ENCODE assay signal across 14 cellular contexts in genomic region chr1:202205523-202206190, GRCh38. TPM values are rescaled to one million over a fixed set of nuclear protein-coding genes. Genes with fewer than 3 reads are reported as not detected.
DNase-seq lines count a peak whose midpoint lies in the region; ATAC-seq and TF ChIP-seq lines count a peak whose summit lies in the region.
"Had no signal": no experiment of that assay in that cellular context is flagged by ENCODE, and none has a peak within 500 bp of the region (broad histone marks: within the 10 kb centered on the region; RNA-seq: fewer than 3 reads in every experiment).

No MANE protein-coding gene starts in this region.

- H3K4me3 ChIP-seq in DOHH2 (ENCODE audit: low read length) (no peak overlapping the region), MM.1S (ENCODE audit: low read length) (no peak overlapping the region)
- H3K4me3 ChIP-seq: right atrium auricular region had no signal

- H3K79me2 ChIP-seq in DOHH2 (ENCODE audit: control insufficient read depth, low read length) (no peaks in the 10 kb centered on the region), MM.1S (ENCODE audit: low read length) (no peaks in the 10 kb centered on the region)

- H3K27ac Mint-ChIP-seq in chondrocyte (ENCODE audit: unreplicated experiment) (no peak overlapping the region), neural crest cell (ENCODE audit: unreplicated experiment) (no peak overlapping the region)
- H3K27ac Mint-ChIP-seq: activated CD8-positive, alpha-beta memory T cell treated with anti-CD3 and anti-CD28 coated beads, Interleukin-2, amount 10 ng/mL, durations not matched to agents 7 days and 5 days; activated naive CD8-positive, alpha-beta T cell treated with anti-CD3 and anti-CD28 coated beads, Interleukin-2, amount 10 ng/mL, durations not matched to agents 7 days and 5 days had no signal

- H3K9me2 ChIP-seq in DOHH2 (replicated peaks; ENCODE audit: control insufficient read depth, low read length) (no peaks in the 10 kb centered on the region), MM.1S (replicated peaks; ENCODE audit: insufficient read depth, low read length) (no peaks in the 10 kb centered on the region)

- H4K20me1 ChIP-seq in DOHH2 (ENCODE audit: control insufficient read depth, insufficient read depth, low read depth, low read length) (no peaks in the 10 kb centered on the region), MM.1S (ENCODE audit: insufficient read depth, low read length) (no peaks in the 10 kb centered on the region)

- ATAC-seq in GM21786 (IDR thresholded peaks at IDR 0.05; ENCODE audit: unreplicated experiment), result no peak
- no peak for ATAC-seq in GM21576 (IDR thresholded peaks at IDR 0.05; ENCODE audit: unreplicated experiment)
- ATAC-seq: activated CD8-positive, alpha-beta memory T cell treated with anti-CD3 and anti-CD28 coated beads, Interleukin-2, amount 10 ng/mL, durations not matched to agents 7 days and 5 days had no signal

- H3K27me3 Mint-ChIP-seq in chondrocyte (ENCODE audit: low read depth) (no peaks in the 10 kb centered on the region), neural crest cell (ENCODE audit: low read depth) (peaks cover 1% of the 10 kb centered on the region)

- H3K4me2 ChIP-seq in DOHH2 (ENCODE audit: low read length) (no peak overlapping the region), MM.1S (ENCODE audit: low read depth, low read length) (no peak overlapping the region)

- H3K9me3 Mint-ChIP-seq in chondrocyte (ENCODE audit: low read depth) (no peaks in the 10 kb centered on the region), neural crest cell (no peaks in the 10 kb centered on the region)
- H3K9me3 Mint-ChIP-seq: activated naive CD8-positive, alpha-beta T cell treated with anti-CD3 and anti-CD28 coated beads, Interleukin-2, amount 10 ng/mL, durations not matched to agents 7 days and 5 days had no signal

- no peak overlapping the region for H3K4me3 Mint-ChIP-seq in chondrocyte (ENCODE audit: unreplicated experiment)
- H3K4me3 Mint-ChIP-seq in neural crest cell, result no peak overlapping the region
- H3K4me3 Mint-ChIP-seq: activated CD8-positive, alpha-beta memory T cell treated with anti-CD3 and anti-CD28 coated beads, Interleukin-2, amount 10 ng/mL, durations not matched to agents 7 days and 5 days; activated naive CD8-positive, alpha-beta T cell treated with anti-CD3 and anti-CD28 coated beads, Interleukin-2, amount 10 ng/mL, durations not matched to agents 7 days and 5 days had no signal

- 0 out of 2 replicates have a peak, but pooled peaks cover 3% of the 10 kb centered on the region for H3F3A ChIP-seq in DOHH2 (ENCODE audit: control insufficient read depth, insufficient read depth)
- no peaks in the 10 kb centered on the region for H3F3A ChIP-seq in MM.1S (ENCODE audit: insufficient read depth, low read length)

- H3K36me3 ChIP-seq in DOHH2 (ENCODE audit: control insufficient read depth, low read length) (no peaks in the 10 kb centered on the region), MM.1S (replicated peaks; ENCODE audit: insufficient read depth, low read length) (no peaks in the 10 kb centered on the region)
- H3K36me3 ChIP-seq: right atrium auricular region had no signal

- TF ChIP-seq CTCF in DOHH2 (IDR thresholded peaks at IDR 0.05; ENCODE audit: low read depth, low read length, poor library complexity, severe bottlenecking) (peak; percentile 58), MM.1S (IDR thresholded peaks at IDR 0.05; ENCODE audit: low read length) (peak; percentile 57), chondrocyte (IDR thresholded peaks at IDR 0.05) (peak; percentile 64), neural crest cell (conservative IDR thresholded peaks at IDR 0.05) (peak; percentile 38)

- H3K4me1 Mint-ChIP-seq in chondrocyte (ENCODE audit: low read depth), result peaks cover 13% of the 10 kb centered on the region
- peaks cover 12% of the 10 kb centered on the region for H3K4me1 Mint-ChIP-seq in neural crest cell

- peaks cover 9% of the 10 kb centered on the region; the same call in 1 of the 2 replicates for H3K4me1 ChIP-seq in DOHH2 (ENCODE audit: control insufficient read depth, low read length)
- no peaks in the 10 kb centered on the region for H3K4me1 ChIP-seq in MM.1S (ENCODE audit: low read length)

- H3K27me3 ChIP-seq in DOHH2 (ENCODE audit: control insufficient read depth, low read length) (no peaks in the 10 kb centered on the region), MM.1S (replicated peaks; ENCODE audit: insufficient read depth, low read length) (peaks cover 40% of the 10 kb centered on the region)
- H3K27me3 ChIP-seq: right atrium auricular region had no signal

- H3K36me3 Mint-ChIP-seq in chondrocyte (ENCODE audit: low read depth), result no peaks in the 10 kb centered on the region
- no peaks in the 10 kb centered on the region for H3K36me3 Mint-ChIP-seq in neural crest cell (ENCODE audit: low read depth)
- H3K36me3 Mint-ChIP-seq: activated CD8-positive, alpha-beta memory T cell treated with anti-CD3 and anti-CD28 coated beads, Interleukin-2, amount 10 ng/mL, durations not matched to agents 7 days and 5 days; activated naive CD8-positive, alpha-beta T cell treated with anti-CD3 and anti-CD28 coated beads, Interleukin-2, amount 10 ng/mL, durations not matched to agents 7 days and 5 days had no signal

- DNase-seq in MM.1S (no peak), chondrocyte (ENCODE audit: low spot score) (no peak), neural crest cell (ENCODE audit: low read depth, low spot score) (no peak)
- no peak for DNase-seq in activated naive CD4-positive, alpha-beta T cell treated with anti-CD3 and anti-CD28 coated beads, Interleukin-2, amount 50 U/mL, for 16 hours
- DNase-seq: activated CD8-positive, alpha-beta memory T cell treated with anti-CD3 and anti-CD28 coated beads, Interleukin-2, amount 10 ng/mL, durations not matched to agents 7 days and 5 days; activated naive CD8-positive, alpha-beta T cell treated with anti-CD3 and anti-CD28 coated beads, Interleukin-2, amount 10 ng/mL, durations not matched to agents 7 days and 5 days; NCI-H345 had no signal

- H3K9me3 ChIP-seq in DOHH2 (ENCODE audit: control insufficient read depth, insufficient read depth, low read length) (0 out of 2 replicates have a peak, but pooled peaks cover 2% of the 10 kb centered on the region), MM.1S (replicated peaks; ENCODE audit: insufficient read depth, low read length) (no peaks in the 10 kb centered on the region)
- H3K9me3 ChIP-seq: right atrium auricular region had no signal

- H3K27ac ChIP-seq in DOHH2 (ENCODE audit: low read depth, low read length) (no peak overlapping the region), MM.1S (ENCODE audit: low read length) (no peak overlapping the region)
- H3K27ac ChIP-seq: HL-60, right atrium auricular region, RWPE1 had no signal

- H3K9ac ChIP-seq in MM.1S (ENCODE audit: low read length), result no peak overlapping the region

- H2AFZ ChIP-seq in MM.1S (ENCODE audit: low read length), result no peak overlapping the region

RNA-seq across cellular contexts. Expression of gene LGR6, which starts 12.1 kb away (rescaled TPM):
- 1.4 to 4.1 TPM (median 1.8 TPM) in 3 replicates for total RNA-seq in chondrocyte
- 0.16 and 0.91 TPM in 2 replicates for total RNA-seq in neural crest cell
- total RNA-seq: subcutaneous adipose tissue had no signal

RNA-seq across cellular contexts. Expression of gene PTPN7, which starts 45.3 kb away (rescaled TPM):
- total RNA-seq in chondrocyte, result not detected in 3 replicates
- total RNA-seq in neural crest cell, result not detected in 2 replicates
